ENCODE assay signal across 11 cellular contexts in genomic region chr3:184603156-184604030, GRCh38. TPM values are rescaled to one million over a fixed set of nuclear protein-coding genes. Genes with fewer than 3 reads are reported as not detected.
A peak's percentile ranks its signal among the peaks of the same experiment; 100 is the strongest.
DNase-seq lines count a peak whose midpoint lies in the region; ATAC-seq and TF ChIP-seq lines count a peak whose summit lies in the region.
"Had no signal": no experiment of that assay in that cellular context is flagged by ENCODE, and none has a peak within 500 bp of the region (broad histone marks: within the 10 kb centered on the region; RNA-seq: fewer than 3 reads in every experiment).

No MANE protein-coding gene starts in this region.

- no peaks in the 10 kb centered on the region; the same call in 2 of the 3 replicates for H3K9me3 Mint-ChIP-seq in GM23338
- peaks cover 0 to 8% (median 0%) of the 10 kb centered on the region in 5 experiments for H3K9me3 Mint-ChIP-seq in brain
- H3K9me3 Mint-ChIP-seq in immature natural killer cell: no peaks in the 10 kb centered on the region
- H3K9me3 Mint-ChIP-seq: activated naive CD8-positive, alpha-beta T cell treated with anti-CD3 and anti-CD28 coated beads, Interleukin-2, amount 10 ng/mL, durations not matched to agents 7 days and 5 days had no signal

- peaks cover 6% of the 10 kb centered on the region; the same call in 1 of the 2 replicates for H4K20me1 ChIP-seq in GM23338 (replicated peaks; ENCODE audit: insufficient read depth)

- peak overlapping the region; percentile 93 for H3K4me2 ChIP-seq in GM23338

- peaks cover 23% of the 10 kb centered on the region for H3F3A ChIP-seq in GM23338 (replicated peaks; ENCODE audit: low read depth)

- H3K27ac Mint-ChIP-seq in GM23338 (no peak overlapping the region), brain (peak overlapping the region in 3 of 5 experiments; percentile 64 to 74 (median 73)), immature natural killer cell (no peak overlapping the region)
- H3K27ac Mint-ChIP-seq: activated naive CD8-positive, alpha-beta T cell treated with anti-CD3 and anti-CD28 coated beads, Interleukin-2, amount 10 ng/mL, durations not matched to agents 7 days and 5 days had no signal

- H3K27me3 Mint-ChIP-seq in GM23338 (ENCODE audit: insufficient read depth, low read depth, poor library complexity): peaks cover 69% of the 10 kb centered on the region
- peaks cover 59% of the 10 kb centered on the region for H3K27me3 Mint-ChIP-seq in brain
- peaks cover 18 to 31% (median 26%) of the 10 kb centered on the region in 3 donors for H3K27me3 Mint-ChIP-seq in immature natural killer cell (ENCODE audit: low read depth in 3 of 3)

- no peaks in the 10 kb centered on the region for H3K9me2 ChIP-seq in GM23338 (ENCODE audit: insufficient read depth)

- H3K36me3 Mint-ChIP-seq in GM23338 (ENCODE audit: low read depth): no peaks in the 10 kb centered on the region
- no peaks in the 10 kb centered on the region for H3K36me3 Mint-ChIP-seq in brain
- H3K36me3 Mint-ChIP-seq in immature natural killer cell: no peaks in the 10 kb centered on the region
- H3K36me3 Mint-ChIP-seq: activated naive CD8-positive, alpha-beta T cell treated with anti-CD3 and anti-CD28 coated beads, Interleukin-2, amount 10 ng/mL, durations not matched to agents 7 days and 5 days had no signal

- ATAC-seq in GM23338: no peak; the same call in 1 of the 3 replicates
- no peak for ATAC-seq in GM21447 (IDR thresholded peaks at IDR 0.05; ENCODE audit: unreplicated experiment)
- no peak for ATAC-seq in HG03095 (IDR thresholded peaks at IDR 0.05; ENCODE audit: unreplicated experiment)
- ATAC-seq in HG03439 (IDR thresholded peaks at IDR 0.05; ENCODE audit: unreplicated experiment): no peak
- no peak for ATAC-seq in left colon

- no peaks in the 10 kb centered on the region for H3K79me2 ChIP-seq in GM23338 (replicated peaks; ENCODE audit: insufficient read depth)

- H3K36me3 ChIP-seq in GM23338 (ENCODE audit: insufficient read depth) (no peaks in the 10 kb centered on the region), skeletal muscle tissue (ENCODE audit: control insufficient read depth in 3 of 3, insufficient read depth in 3 of 3, low read length in 3 of 3) (no peaks in the 10 kb centered on the region)

- no peak overlapping the region for H3K27ac ChIP-seq in GM23338 (ENCODE audit: low read depth)
- H3K27ac ChIP-seq in skeletal muscle tissue (ENCODE audit: low read depth, low read length): peak overlapping the region; percentile 17

- DNase-seq in GM23338 (ENCODE audit: low spot score) (no peak), immature natural killer cell (no peak), left colon (no peak)
- DNase-seq: activated naive CD8-positive, alpha-beta T cell treated with anti-CD3 and anti-CD28 coated beads, Interleukin-2, amount 10 ng/mL, durations not matched to agents 7 days and 5 days; NK-92 treated with Interleukin-12 subunit alpha and Interleukin-12 subunit beta, amount 100 ng/mL, for 24 hours; occipital lobe had no signal

- H3K9me3 ChIP-seq in skeletal muscle tissue (ENCODE audit: control insufficient read depth in 3 of 3, low read length in 3 of 3): no peaks in the 10 kb centered on the region

- peak overlapping the region; percentile 33 to 53 (median 51) for H3K9ac ChIP-seq in skeletal muscle tissue (ENCODE audit: low read depth in 1 of 3, low read length in 3 of 3)

- H3K27me3 ChIP-seq in GM23338 (ENCODE audit: insufficient read depth) (peaks cover 98% of the 10 kb centered on the region), skeletal muscle tissue (ENCODE audit: control insufficient read depth in 3 of 3, insufficient read depth in 3 of 3, low read length in 3 of 3) (peaks cover 14 to 30% (median 21%) of the 10 kb centered on the region in 3 donors)

- H3K4me1 ChIP-seq in GM23338 (ENCODE audit: insufficient read depth) (peaks cover 31% of the 10 kb centered on the region), skeletal muscle tissue (ENCODE audit: control insufficient read depth in 3 of 3, insufficient read depth in 3 of 3, low read length in 3 of 3) (peaks cover 11 to 18% (median 12%) of the 10 kb centered on the region in 3 donors)

- H3K4me3 ChIP-seq in GM23338: peak overlapping the region; percentile 72
- peak overlapping the region in 2 of 3 donors; percentile 43 to 46 for H3K4me3 ChIP-seq in skeletal muscle tissue (ENCODE audit: low read length in 3 of 3)

- H3K4me1 Mint-ChIP-seq in GM23338: peaks cover 32% of the 10 kb centered on the region
- peaks cover 51% of the 10 kb centered on the region for H3K4me1 Mint-ChIP-seq in brain
- H3K4me1 Mint-ChIP-seq in immature natural killer cell: peaks cover 34 to 47% of the 10 kb centered on the region in 2 donors

- H3K4me3 Mint-ChIP-seq in GM23338 (peak overlapping the region; percentile 77), brain (peak overlapping the region in 4 of 5 experiments; percentile 60 to 79 (median 74)), immature natural killer cell (peak overlapping the region in 4 of 5 donors; percentile 41 to 62 (median 56))
- H3K4me3 Mint-ChIP-seq: activated naive CD8-positive, alpha-beta T cell treated with anti-CD3 and anti-CD28 coated beads, Interleukin-2, amount 10 ng/mL, durations not matched to agents 7 days and 5 days had no signal

- TF ChIP-seq CTCF in GM23338 (conservative IDR thresholded peaks at IDR 0.05; ENCODE audit: low read depth in 2 of 2) (no peak), brain (conservative IDR thresholded peaks at IDR 0.05) (no peak)

- H2AFZ ChIP-seq in GM23338: peak overlapping the region; percentile 94

- intact Hi-C loops in left colon (cut with DNase I, micrococcal nuclease): no loop called here

TF ChIP-seq in GM23338, 12 proteins besides CTCF, POLR2A, EP300 and RAD21:
- TF ChIP-seq ZNF114 (CRISPR knock-in tag; IDR thresholded peaks at IDR 0.05) (no peak), EZH2 (IDR thresholded peaks at IDR 0.05; ENCODE audit: low read depth, unreplicated experiment) (peak; percentile 92)

RNA-seq across cellular contexts. Expression of gene EPHB3, which starts 41.8 kb away (rescaled TPM):
- 1.0 and 2.0 TPM in 2 replicates for total RNA-seq in GM23338 (2014; rRNA removed; shearing (Covaris generic))
- polyA plus RNA-seq in GM23338 (2016; fragmentation: Nextera tagmentation; extraction: Ambion mirVana) (0.54 and 0.57 TPM in 2 replicates), brain (ENCODE audit: insufficient read depth, low read depth, low replicate concordance) (17.0 TPM), immature natural killer cell (1 to 10 TPM in 1 of 3 donors, not detected in 2; 3.0 TPM)
- total RNA-seq in skeletal muscle tissue (27.7 TPM), left colon (10 to 100 TPM; 29.2 to 32.9 TPM)

Comparison
In these comparisons a context has a peak if more than half of its experiments do, and no peak if none do; other contexts are left out.
1. H3K27ac Mint-ChIP-seq: peak in brain (3 of 5); none in GM23338 (single experiment) and immature natural killer cell (0 of 6).
2. Peak in every context shown above with its lines, with median percentiles within 50 percentile points of each other: H3K4me3 Mint-ChIP-seq.